Comparison of ENCODE assay signal across 1 cellular context in the genomic region with DNA sequence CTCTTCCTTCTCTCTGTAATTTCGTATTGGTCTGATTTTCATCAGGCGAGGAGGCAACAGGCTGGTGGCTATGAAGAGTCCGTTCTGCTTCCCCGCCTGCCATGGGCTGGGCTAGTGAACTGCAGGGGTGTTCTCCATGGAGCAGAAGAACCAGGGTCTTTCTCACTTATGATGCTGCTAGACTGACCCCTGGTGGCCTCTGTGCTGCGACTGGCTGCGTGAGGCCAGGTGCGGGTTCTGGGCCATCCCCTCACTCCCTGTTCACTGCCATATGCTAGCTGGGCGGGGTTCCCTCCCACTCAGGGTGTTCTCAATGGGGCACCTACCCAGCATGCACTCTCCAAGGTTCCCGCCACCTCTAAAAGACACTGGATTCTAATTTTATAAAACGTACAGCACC.
TF ChIP-seq lines count a peak whose summit lies in the region.

No MANE protein-coding gene starts in this region.

TF ChIP-seq in GM23338, 12 proteins besides CTCF, POLR2A, EP300 and RAD21 (continued from another document):
- TF ChIP-seq ETS1 (IDR thresholded peaks at IDR 0.05) = no peak
